In the genomic region with DNA sequence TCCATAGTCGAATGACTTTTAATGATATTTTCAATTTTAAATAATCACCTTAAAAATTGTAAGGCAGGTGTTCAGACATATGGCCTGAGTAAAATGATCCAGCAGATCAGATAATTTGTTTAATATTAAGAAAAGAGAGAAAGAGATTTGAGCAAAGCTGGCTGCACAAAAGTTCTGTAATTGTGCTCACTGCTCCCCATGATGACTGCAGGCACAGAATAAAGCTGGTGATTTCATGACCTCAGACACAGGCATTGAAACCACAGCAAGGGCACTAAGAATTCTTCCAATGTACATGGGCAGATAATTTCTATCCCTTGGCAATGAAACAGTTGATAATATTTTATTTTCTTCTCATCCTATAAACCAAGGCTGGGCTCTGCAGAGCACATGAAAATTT, we compare ENCODE assay signal across 26 cellular contexts.
"Had no signal": no experiment of that assay in that cellular context is flagged by ENCODE, and none has a peak within 500 bp of the region (broad histone marks: within the 10 kb centered on the region; RNA-seq: fewer than 3 reads in every experiment).

No MANE protein-coding gene starts in this region.

- H3K27ac Mint-ChIP-seq: immature natural killer cell; mesothelial cell of epicardium; naive thymus-derived CD4-positive, alpha-beta T cell; natural killer cell treated with Interleukin-12 subunit alpha and Interleukin-12 subunit beta and Interleukin-15 and Interleukin-18, amount 100 ng/mL, for 72 hours; stimulated activated effector memory CD8-positive, alpha-beta T cell treated with anti-CD3 and anti-CD28 coated beads, Interleukin-12 subunit alpha, Interleukin-12 subunit beta, amount 100 ng/mL, for 72 hours; stimulated activated naive CD8-positive, alpha-beta T cell treated with anti-CD3 and anti-CD28 coated beads, Interleukin-15, amount 100 ng/mL, for 72 hours; type B pancreatic cell had no signal

- H3K4me1 Mint-ChIP-seq: immature natural killer cell; mesothelial cell of epicardium; naive thymus-derived CD4-positive, alpha-beta T cell; stimulated activated effector memory CD8-positive, alpha-beta T cell treated with anti-CD3 and anti-CD28 coated beads, Interleukin-12 subunit alpha, Interleukin-12 subunit beta, amount 100 ng/mL, for 72 hours; stimulated activated naive CD8-positive, alpha-beta T cell treated with anti-CD3 and anti-CD28 coated beads, Interleukin-15, amount 100 ng/mL, for 72 hours had no signal

- H3K27me3 Mint-ChIP-seq: naive thymus-derived CD4-positive, alpha-beta T cell; natural killer cell treated with Interleukin-12 subunit alpha and Interleukin-12 subunit beta and Interleukin-15 and Interleukin-18, amount 100 ng/mL, for 72 hours; stimulated activated naive CD8-positive, alpha-beta T cell treated with anti-CD3 and anti-CD28 coated beads, Interleukin-15, amount 100 ng/mL, for 72 hours; type B pancreatic cell had no signal

- H3K27me3 ChIP-seq: left lung, pancreas, spleen, tibial nerve, uterus had no signal

- H3K9me3 ChIP-seq: pancreas, prostate gland, spleen, tibial nerve, uterus had no signal

- H3K9me3 Mint-ChIP-seq: mesothelial cell of epicardium, type B pancreatic cell had no signal

- H3K4me3 Mint-ChIP-seq: immature natural killer cell; mesothelial cell of epicardium; naive thymus-derived CD4-positive, alpha-beta T cell; natural killer cell treated with Interleukin-12 subunit alpha and Interleukin-12 subunit beta and Interleukin-15 and Interleukin-18, amount 100 ng/mL, for 72 hours; stimulated activated effector memory CD8-positive, alpha-beta T cell treated with anti-CD3 and anti-CD28 coated beads, Interleukin-12 subunit alpha, Interleukin-12 subunit beta, amount 100 ng/mL, for 72 hours; stimulated activated naive CD8-positive, alpha-beta T cell treated with anti-CD3 and anti-CD28 coated beads, Interleukin-15, amount 100 ng/mL, for 72 hours; type B pancreatic cell had no signal

- DNase-seq: hippocampal formation; immature natural killer cell; kidney; left colon; left lung; mesendoderm; naive thymus-derived CD4-positive, alpha-beta T cell; nucleus accumbens; pancreas; posterior cingulate gyrus; retina; right cardiac atrium; small intestine; spleen; stimulated activated CD4-positive, alpha-beta T cell treated with anti-CD3 and anti-CD28 coated beads, Interleukin-4, amount 100 ng/mL, for 24 hours; stimulated activated naive CD4-positive, alpha-beta T cell; stimulated activated naive CD8-positive, alpha-beta T cell treated with anti-CD3 and anti-CD28 coated beads, Interleukin-15, amount 100 ng/mL, for 72 hours; uterus had no signal

- ATAC-seq: left colon; left lung; naive thymus-derived CD4-positive, alpha-beta T cell; natural killer cell treated with Interleukin-12 subunit alpha and Interleukin-12 subunit beta and Interleukin-15 and Interleukin-18, amount 100 ng/mL, for 72 hours; pancreas; right cardiac atrium; sciatic nerve; stimulated activated effector memory CD8-positive, alpha-beta T cell treated with anti-CD3 and anti-CD28 coated beads, Interleukin-12 subunit alpha, Interleukin-12 subunit beta, amount 100 ng/mL, for 72 hours; stimulated activated naive CD8-positive, alpha-beta T cell treated with anti-CD3 and anti-CD28 coated beads, Interleukin-15, amount 100 ng/mL, for 72 hours had no signal

- H3K36me3 Mint-ChIP-seq: immature natural killer cell; mesothelial cell of epicardium; naive thymus-derived CD4-positive, alpha-beta T cell; stimulated activated effector memory CD8-positive, alpha-beta T cell treated with anti-CD3 and anti-CD28 coated beads, Interleukin-12 subunit alpha, Interleukin-12 subunit beta, amount 100 ng/mL, for 72 hours; type B pancreatic cell had no signal

- H3K4me3 ChIP-seq: left lung, lung, pancreas, prostate gland, spleen, tibial nerve, uterus had no signal

- H3K36me3 ChIP-seq: left lung, pancreas, prostate gland, spleen, tibial nerve, uterus had no signal

- H3K27ac ChIP-seq: left lung, pancreas, prostate gland, spleen, tibial nerve, uterus had no signal

- H3K4me1 ChIP-seq: left lung, pancreas, prostate gland, spleen, tibial nerve, uterus had no signal
